In the genomic region with DNA sequence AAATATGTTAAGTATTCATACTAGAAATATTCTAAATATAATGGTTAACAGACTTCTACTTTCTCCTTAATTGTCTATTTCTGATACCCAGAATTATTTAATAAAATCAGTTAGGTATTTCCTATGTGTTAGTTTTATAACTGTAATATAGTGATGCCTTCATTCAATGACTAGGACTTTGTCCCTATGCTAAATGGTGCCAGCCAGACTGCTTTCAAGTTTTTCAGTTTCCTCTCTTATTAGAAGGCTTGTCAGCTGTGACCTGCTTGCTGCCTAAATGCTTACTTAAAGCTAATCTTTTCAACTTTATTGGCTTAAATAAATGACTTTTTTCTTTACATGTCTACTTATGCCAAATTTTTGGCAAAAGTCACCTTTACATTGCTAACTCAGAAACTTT, we compare ENCODE assay signal across 22 cellular contexts.
"Had no signal": no experiment of that assay in that cellular context is flagged by ENCODE, and none has a peak within 500 bp of the region (broad histone marks: within the 10 kb centered on the region; RNA-seq: fewer than 3 reads in every experiment).

No MANE protein-coding gene starts in this region.

- H3K27me3 ChIP-seq: SJSA1 had no signal

- ATAC-seq: activated CD8-positive, alpha-beta memory T cell treated with anti-CD3 and anti-CD28 coated beads, Interleukin-2, amount 10 ng/mL, durations not matched to agents 7 days and 5 days; activated CD8-positive, alpha-beta T cell treated with anti-CD3 and anti-CD28 coated beads, Interleukin-2, amount 10 ng/mL, durations not matched to agents 7 days and 5 days; activated naive CD4-positive, alpha-beta T cell treated with anti-CD3 and anti-CD28 coated beads, Interleukin-2, amount 50 U/mL, for 72 hours; activated naive CD8-positive, alpha-beta T cell treated with anti-CD3 and anti-CD28 coated beads, Interleukin-2, amount 50 U/mL, for 24 hours; WTC11 had no signal

- H3K36me3 ChIP-seq: SJSA1 had no signal

- H3K27ac ChIP-seq: SJSA1 had no signal

- H3K4me1 ChIP-seq: SJSA1 had no signal

- DNase-seq: activated CD4-positive, alpha-beta T cell treated with anti-CD3 and anti-CD28 coated beads for 48 hours; activated CD4-positive, alpha-beta T cell treated with anti-CD3 and anti-CD28 coated beads, Interleukin-2, amount 50 U/mL, for 4 hours; activated CD4-positive, CD25-positive, alpha-beta regulatory T cell treated with anti-CD3 and anti-CD28 coated beads, Interleukin-2, amount 50 U/mL, for 72 hours; activated CD8-positive, alpha-beta memory T cell treated with anti-CD3 and anti-CD28 coated beads, Interleukin-2, amount 10 ng/mL, durations not matched to agents 7 days and 5 days; activated CD8-positive, alpha-beta T cell treated with anti-CD3 and anti-CD28 coated beads, Interleukin-2, amount 10 ng/mL, durations not matched to agents 7 days and 5 days; activated effector memory CD4-positive, alpha-beta T cell treated with Interleukin-2 at 50 U/mL for 16 hours; activated naive CD4-positive, alpha-beta T cell; activated naive CD8-positive, alpha-beta T cell treated with anti-CD3 and anti-CD28 coated beads, Interleukin-2, amount 50 U/mL, for 24 hours; activated T-cell treated with anti-CD3 and anti-CD28 coated beads, Interleukin-2, amount 50 U/mL, for 24 hours; amniotic stem cell; KBM-7; NCI-H1092; NCI-H1417; NCI-H1930; NCI-H2107; NCI-H2171 treated with DMSO at 0.1 percent for 48 hours; NCI-H226; NCI-H526; SHP77 had no signal

- H3K4me3 ChIP-seq: SJSA1 had no signal

- H3K9me3 ChIP-seq: SJSA1 had no signal
